Comparison of ENCODE assay signal across 8 cellular contexts in genomic region chr12:31238764-31239387, GRCh38.
DNase-seq lines count a peak whose midpoint lies in the region; ATAC-seq lines count a peak whose summit lies in the region.

No MANE protein-coding gene starts in this region.

- no peak overlapping the region for H3K14ac ChIP-seq in mesenchymal stem cell (ENCODE audit: low read length in 2 of 2)

- no peak overlapping the region for H3K9ac ChIP-seq in BLaER1
- peak overlapping the region; percentile 49 for H3K9ac ChIP-seq in mesenchymal stem cell (ENCODE audit: low read length)

- H3K36me3 ChIP-seq in BLaER1 (no peaks in the 10 kb centered on the region), mesenchymal stem cell (ENCODE audit: control insufficient read depth in 1 of 2, insufficient read depth in 2 of 2, low read depth in 1 of 2, low read length in 2 of 2) (no peaks in the 10 kb centered on the region)

- no peaks in the 10 kb centered on the region for H3K79me1 ChIP-seq in mesenchymal stem cell (replicated peaks; ENCODE audit: low read length, poor library complexity, severe bottlenecking)

- no peaks in the 10 kb centered on the region for H3K27me3 ChIP-seq in BLaER1
- H3K27me3 ChIP-seq in mesenchymal stem cell (ENCODE audit: control insufficient read depth in 1 of 2, insufficient read depth in 1 of 2, low read length in 2 of 2), result peaks cover 48 to 75% of the 10 kb centered on the region in 2 experiments

- no peak overlapping the region for H4K8ac ChIP-seq in mesenchymal stem cell (ENCODE audit: low read length)

- H2BK12ac ChIP-seq in mesenchymal stem cell (ENCODE audit: low read length in 2 of 2), result no peak overlapping the region

- DNase-seq in NCI-H460 (ENCODE audit: extremely low read depth, low read depth) (peak; percentile 54), ecto neural progenitor cell (ENCODE audit: low spot score) (peak; percentile 79), mesenchymal stem cell (peak; percentile 69)
- peak; percentile 76 for DNase-seq in activated CD4-positive, alpha-beta T cell treated with anti-CD3 and anti-CD28 coated beads for 48 hours
- DNase-seq in stimulated activated CD8-positive, alpha-beta memory T cell treated with anti-CD3 and anti-CD28 coated beads, Interleukin-2, amount 100 ng/mL, for 48 hours (ENCODE audit: low read depth in 2 of 2), result peak; percentile 41 to 42

- no peak overlapping the region for H4K91ac ChIP-seq in mesenchymal stem cell (ENCODE audit: low read length)

- no peak overlapping the region for H3K27ac ChIP-seq in BLaER1
- no peak overlapping the region for H3K27ac ChIP-seq in mesenchymal stem cell (ENCODE audit: low read length, poor library complexity, severe bottlenecking)

- H2AK5ac ChIP-seq in mesenchymal stem cell (ENCODE audit: low read length, severe bottlenecking), result no peak overlapping the region

- no peak overlapping the region for H3K23ac ChIP-seq in mesenchymal stem cell (ENCODE audit: low read length in 2 of 2)

- H3K18ac ChIP-seq in mesenchymal stem cell (ENCODE audit: low read depth in 1 of 2, low read length in 2 of 2), result no peak overlapping the region

- H3K4me3 ChIP-seq in BLaER1, result no peak overlapping the region
- peak overlapping the region in 1 of 2 experiments; percentile 66 for H3K4me3 ChIP-seq in mesenchymal stem cell (ENCODE audit: insufficient read depth in 1 of 2, low read depth in 1 of 2, low read length in 2 of 2)

- H4K20me1 ChIP-seq in BLaER1, result no peaks in the 10 kb centered on the region; the same call in 1 of the 2 replicates

- 27% methylated on average over 11 of the region's 11 CpGs for WGBS in mesenchymal stem cell

- H3K9me3 ChIP-seq in BLaER1 (no peaks in the 10 kb centered on the region), mesenchymal stem cell (ENCODE audit: control insufficient read depth, low read length) (no peaks in the 10 kb centered on the region)

- H3K4me2 ChIP-seq in BLaER1, result peak overlapping the region; percentile 38; the same call in 1 of the 2 replicates
- H3K4me2 ChIP-seq in mesenchymal stem cell (ENCODE audit: low read length, poor library complexity, severe bottlenecking), result no peak overlapping the region

- no peak overlapping the region for H2BK120ac ChIP-seq in mesenchymal stem cell (ENCODE audit: low read depth, low read length)

- peak; percentile 94 for ATAC-seq in GM18909 (IDR thresholded peaks at IDR 0.05; ENCODE audit: poor library complexity, unreplicated experiment)
- ATAC-seq in HG03159 (IDR thresholded peaks at IDR 0.05; ENCODE audit: unreplicated experiment), result peak; percentile 90

- H2BK15ac ChIP-seq in mesenchymal stem cell (ENCODE audit: low read depth, poor library complexity, severe bottlenecking), result no peak overlapping the region

- peaks cover 19% of the 10 kb centered on the region for H3K4me1 ChIP-seq in BLaER1
- peaks cover 4% of the 10 kb centered on the region for H3K4me1 ChIP-seq in mesenchymal stem cell (ENCODE audit: control insufficient read depth, insufficient read depth, low read depth, low read length)

- no peak overlapping the region for H3K4ac ChIP-seq in mesenchymal stem cell (ENCODE audit: low read depth in 1 of 2, low read length in 2 of 2)

- no peak overlapping the region for H2BK5ac ChIP-seq in mesenchymal stem cell (ENCODE audit: low read depth, low read length, poor library complexity, severe bottlenecking)

- no peak overlapping the region for H2AFZ ChIP-seq in mesenchymal stem cell (ENCODE audit: low read depth, low read length)
